ENCODE assay signal across 1 cellular context in genomic region chr16:31701734-31702133, GRCh38.
TF ChIP-seq lines count a peak whose summit lies in the region.

No MANE protein-coding gene starts in this region.

TF ChIP-seq in GM12878, 131 proteins besides CTCF, POLR2A, EP300 and RAD21 (continued from another document):
- TF ChIP-seq ELK1 (IDR thresholded peaks at IDR 0.05; ENCODE audit: low read depth, low read length) (no peak), BHLHE40 (IDR thresholded peaks at IDR 0.05; ENCODE audit: borderline replicate concordance in 1 of 2, low read depth in 2 of 2, low read length in 1 of 2) (no peak), PBX3 (IDR thresholded peaks at IDR 0.05; ENCODE audit: insufficient replicate concordance, low read depth, low read length) (no peak), BMI1 (IDR thresholded peaks at IDR 0.05; ENCODE audit: borderline replicate concordance) (no peak), KAT2A (conservative IDR thresholded peaks at IDR 0.05; ENCODE audit: control insufficient read depth, low read depth, low read length) (no peak), CREM (IDR thresholded peaks at IDR 0.05; ENCODE audit: low read depth) (no peak)
